ENCODE assay signal across 10 cellular contexts in the genomic region with DNA sequence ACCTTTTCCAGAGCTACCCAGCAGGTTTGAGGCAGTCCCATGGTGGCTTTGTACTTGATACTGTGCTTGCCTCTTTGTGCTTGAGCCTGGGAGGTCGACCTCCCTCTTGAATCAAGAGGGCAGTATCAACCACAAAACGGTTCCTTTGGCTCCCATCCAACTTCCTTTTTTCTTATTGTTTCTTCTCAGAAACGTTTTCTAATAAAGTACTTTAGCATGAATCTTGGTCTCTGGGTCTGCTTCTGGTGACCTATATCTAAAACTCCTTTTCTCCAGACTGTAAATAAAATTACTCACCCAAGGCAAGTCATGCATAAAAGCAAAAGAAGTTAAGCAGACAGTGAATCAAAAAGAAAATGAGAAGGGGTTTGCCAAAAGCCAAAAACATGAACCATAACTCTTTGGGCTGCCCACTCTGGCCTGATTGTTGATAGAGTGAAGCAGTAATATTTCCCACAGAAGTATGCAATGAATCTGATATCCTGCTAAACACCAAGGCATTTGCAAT.
DNase-seq lines count a peak whose midpoint lies in the region; ATAC-seq and TF ChIP-seq lines count a peak whose summit lies in the region.
"Had no signal": no experiment of that assay in that cellular context is flagged by ENCODE, and none has a peak within 500 bp of the region (broad histone marks: within the 10 kb centered on the region; RNA-seq: fewer than 3 reads in every experiment).

No MANE protein-coding gene starts in this region.

- in situ Hi-C loops in gastrocnemius medialis (cut with MboI; ENCODE audit: low sequenced_read_pairs in 4 of 4) = no loop called here

- H3K36me3 ChIP-seq in gastrocnemius medialis = no peaks in the 10 kb centered on the region

- DNase-seq in activated CD4-positive, alpha-beta T cell treated with anti-CD3 and anti-CD28 coated beads for 48 hours = peak; percentile 11
- DNase-seq in activated CD4-positive, alpha-beta T cell treated with anti-CD3 and anti-CD28 coated beads, Interleukin-2, amount 50 U/mL, for 4 hours = no peak
- no peak for DNase-seq in activated T-helper 2 cell treated with anti-CD3 and anti-CD28 coated beads, Interferon-gamma antibody, Interleukin-2, Interleukin-4, amounts not matched to agents 10 μg/mL and 5 μg/mL and 100 μg/mL, durations not matched to agents 14 hours and 24 hours and 36 hours (ENCODE audit: low spot score)
- DNase-seq in left colon (no peak), gastrocnemius medialis (no peak)
- DNase-seq in activated naive CD4-positive, alpha-beta T cell treated with anti-CD3 and anti-CD28 coated beads, Interleukin-2, amount 50 U/mL, for 16 hours = no peak
- DNase-seq: left cardiac atrium had no signal

- no peak for TF ChIP-seq POLR2A in gastrocnemius medialis (IDR thresholded peaks at IDR 0.05)

- H3K27ac ChIP-seq in gastrocnemius medialis = no peak overlapping the region

- no peak overlapping the region for H3K4me3 ChIP-seq in gastrocnemius medialis

- H3K4me3 Mint-ChIP-seq in activated T-helper 2 cell treated with anti-CD3 and anti-CD28 coated beads, Interferon-gamma antibody, Interleukin-2, Interleukin-4, amounts not matched to agents 10 μg/mL and 5 μg/mL and 100 μg/mL, durations not matched to agents 14 hours and 24 hours and 36 hours (ENCODE audit: low read depth) = no peak overlapping the region
- no peak overlapping the region for H3K4me3 Mint-ChIP-seq in stimulated activated memory B cell treated with anti-CD40 and anti-IgM and Interleukin-4, amounts not matched to agents 10 μg/mL and 1 μg/mL and 100 μg/mL, for 72 hours
- H3K4me3 Mint-ChIP-seq: CD4-positive, CD25-positive, alpha-beta regulatory T cell had no signal

- no peak for TF ChIP-seq CTCF in gastrocnemius medialis (IDR thresholded peaks at IDR 0.05 in 4 of 5, conservative IDR thresholded peaks at IDR 0.05 in 1 of 5)

- no peaks in the 10 kb centered on the region for H3K9me3 ChIP-seq in gastrocnemius medialis

- H3K27me3 ChIP-seq in gastrocnemius medialis = no peaks in the 10 kb centered on the region

- no peaks in the 10 kb centered on the region for H3K36me3 Mint-ChIP-seq in activated T-helper 2 cell treated with anti-CD3 and anti-CD28 coated beads, Interferon-gamma antibody, Interleukin-2, Interleukin-4, amounts not matched to agents 10 μg/mL and 5 μg/mL and 100 μg/mL, durations not matched to agents 14 hours and 24 hours and 36 hours (ENCODE audit: low read depth)
- no peaks in the 10 kb centered on the region for H3K36me3 Mint-ChIP-seq in stimulated activated memory B cell treated with anti-CD40 and anti-IgM and Interleukin-4, amounts not matched to agents 10 μg/mL and 1 μg/mL and 100 μg/mL, for 72 hours
- H3K36me3 Mint-ChIP-seq: CD4-positive, CD25-positive, alpha-beta regulatory T cell had no signal

- H3K4me1 ChIP-seq in gastrocnemius medialis = peaks cover 0 to 6% of the 10 kb centered on the region in 2 donors

- intact Hi-C loops in activated T-helper 2 cell treated with anti-CD3 and anti-CD28 coated beads, Interferon-gamma antibody, Interleukin-2, Interleukin-4, amounts not matched to agents 10 μg/mL and 5 μg/mL and 100 μg/mL, durations not matched to agents 14 hours and 24 hours and 36 hours (cut with micrococcal nuclease) = loop anchor here (10.0 kb wide), 3 partner anchors 328 to 1812 kb away; partner anchors contain the start of gene NGLY1
- intact Hi-C loops in left colon (cut with DNase I, micrococcal nuclease) (no loop called here), gastrocnemius medialis (cut with DNase I; ENCODE audit: low total_unique reads) (no loop called here)

- peaks cover 26% of the 10 kb centered on the region for H3K4me1 Mint-ChIP-seq in activated T-helper 2 cell treated with anti-CD3 and anti-CD28 coated beads, Interferon-gamma antibody, Interleukin-2, Interleukin-4, amounts not matched to agents 10 μg/mL and 5 μg/mL and 100 μg/mL, durations not matched to agents 14 hours and 24 hours and 36 hours (ENCODE audit: low read depth)
- peaks cover 31% of the 10 kb centered on the region for H3K4me1 Mint-ChIP-seq in stimulated activated memory B cell treated with anti-CD40 and anti-IgM and Interleukin-4, amounts not matched to agents 10 μg/mL and 1 μg/mL and 100 μg/mL, for 72 hours

- no peaks in the 10 kb centered on the region for H3K27me3 Mint-ChIP-seq in activated T-helper 2 cell treated with anti-CD3 and anti-CD28 coated beads, Interferon-gamma antibody, Interleukin-2, Interleukin-4, amounts not matched to agents 10 μg/mL and 5 μg/mL and 100 μg/mL, durations not matched to agents 14 hours and 24 hours and 36 hours (ENCODE audit: low read depth)
- H3K27me3 Mint-ChIP-seq in stimulated activated memory B cell treated with anti-CD40 and anti-IgM and Interleukin-4, amounts not matched to agents 10 μg/mL and 1 μg/mL and 100 μg/mL, for 72 hours = no peaks in the 10 kb centered on the region
- H3K27me3 Mint-ChIP-seq: CD4-positive, CD25-positive, alpha-beta regulatory T cell had no signal

- peak overlapping the region; percentile 33 for H3K27ac Mint-ChIP-seq in activated T-helper 2 cell treated with anti-CD3 and anti-CD28 coated beads, Interferon-gamma antibody, Interleukin-2, Interleukin-4, amounts not matched to agents 10 μg/mL and 5 μg/mL and 100 μg/mL, durations not matched to agents 14 hours and 24 hours and 36 hours
- H3K27ac Mint-ChIP-seq in stimulated activated memory B cell treated with anti-CD40 and anti-IgM and Interleukin-4, amounts not matched to agents 10 μg/mL and 1 μg/mL and 100 μg/mL, for 72 hours = peak overlapping the region; percentile 85

- H3K9me3 Mint-ChIP-seq in activated T-helper 2 cell treated with anti-CD3 and anti-CD28 coated beads, Interferon-gamma antibody, Interleukin-2, Interleukin-4, amounts not matched to agents 10 μg/mL and 5 μg/mL and 100 μg/mL, durations not matched to agents 14 hours and 24 hours and 36 hours = no peaks in the 10 kb centered on the region
- no peaks in the 10 kb centered on the region for H3K9me3 Mint-ChIP-seq in stimulated activated memory B cell treated with anti-CD40 and anti-IgM and Interleukin-4, amounts not matched to agents 10 μg/mL and 1 μg/mL and 100 μg/mL, for 72 hours

- ATAC-seq in HG03378 (IDR thresholded peaks at IDR 0.05; ENCODE audit: unreplicated experiment) (peak; percentile 81), left colon (no peak), gastrocnemius medialis (no peak)
- ATAC-seq in stimulated activated memory B cell treated with anti-CD40 and anti-IgM and Interleukin-4, amounts not matched to agents 10 μg/mL and 1 μg/mL and 100 μg/mL, for 72 hours = peak; percentile 91

Comparison
In these comparisons a context has a peak if more than half of its experiments do, and no peak if none do; other contexts are left out.
1. ATAC-seq: peak in HG03378 (single experiment) and stimulated activated memory B cell treated with anti-CD40 and anti-IgM and Interleukin-4, amounts not matched to agents 10 μg/mL and 1 μg/mL and 100 μg/mL, for 72 hours (single experiment); none in left colon (single experiment) and gastrocnemius medialis (0 of 2).